In the genomic region with DNA sequence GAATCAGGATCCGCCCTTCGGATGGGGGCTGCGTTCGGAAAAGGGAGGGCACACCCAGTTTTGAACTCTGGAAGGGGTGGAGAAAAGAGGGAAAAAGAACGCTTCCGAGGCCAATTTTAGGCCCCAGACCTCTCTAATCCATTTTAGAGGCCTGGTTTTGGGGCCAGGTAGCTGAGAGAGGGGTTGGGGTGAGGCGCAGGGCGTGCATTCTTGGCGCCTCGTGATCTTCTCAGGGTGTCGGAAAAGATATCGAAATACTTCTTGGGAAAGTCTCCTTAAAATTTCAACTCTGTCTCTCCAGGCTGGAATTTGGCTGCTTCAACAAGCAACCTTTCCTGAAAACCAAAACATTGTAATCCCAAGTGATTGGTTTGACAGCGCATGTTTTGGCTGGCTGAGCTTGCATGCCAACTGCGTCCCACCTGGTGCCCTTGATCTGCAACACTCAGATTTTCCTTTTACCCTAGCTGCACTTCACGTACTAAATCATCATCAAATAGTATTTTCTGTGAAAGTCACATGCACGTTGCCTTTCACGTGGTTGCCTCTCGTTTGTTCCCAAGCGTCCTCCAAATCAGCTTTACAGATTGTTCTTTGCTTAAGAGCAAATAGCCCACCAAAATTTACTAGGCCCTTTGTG, we compare ENCODE assay signal across 1 cellular context.
A peak's percentile ranks its signal among the peaks of the same experiment; 100 is the strongest.
TF ChIP-seq lines count a peak whose summit lies in the region.

No MANE protein-coding gene starts in this region.

TF ChIP-seq in HepG2, 621 proteins besides CTCF, POLR2A, EP300 and RAD21 (continued from another document and continues in another):
- TF ChIP-seq, protein P1, sequence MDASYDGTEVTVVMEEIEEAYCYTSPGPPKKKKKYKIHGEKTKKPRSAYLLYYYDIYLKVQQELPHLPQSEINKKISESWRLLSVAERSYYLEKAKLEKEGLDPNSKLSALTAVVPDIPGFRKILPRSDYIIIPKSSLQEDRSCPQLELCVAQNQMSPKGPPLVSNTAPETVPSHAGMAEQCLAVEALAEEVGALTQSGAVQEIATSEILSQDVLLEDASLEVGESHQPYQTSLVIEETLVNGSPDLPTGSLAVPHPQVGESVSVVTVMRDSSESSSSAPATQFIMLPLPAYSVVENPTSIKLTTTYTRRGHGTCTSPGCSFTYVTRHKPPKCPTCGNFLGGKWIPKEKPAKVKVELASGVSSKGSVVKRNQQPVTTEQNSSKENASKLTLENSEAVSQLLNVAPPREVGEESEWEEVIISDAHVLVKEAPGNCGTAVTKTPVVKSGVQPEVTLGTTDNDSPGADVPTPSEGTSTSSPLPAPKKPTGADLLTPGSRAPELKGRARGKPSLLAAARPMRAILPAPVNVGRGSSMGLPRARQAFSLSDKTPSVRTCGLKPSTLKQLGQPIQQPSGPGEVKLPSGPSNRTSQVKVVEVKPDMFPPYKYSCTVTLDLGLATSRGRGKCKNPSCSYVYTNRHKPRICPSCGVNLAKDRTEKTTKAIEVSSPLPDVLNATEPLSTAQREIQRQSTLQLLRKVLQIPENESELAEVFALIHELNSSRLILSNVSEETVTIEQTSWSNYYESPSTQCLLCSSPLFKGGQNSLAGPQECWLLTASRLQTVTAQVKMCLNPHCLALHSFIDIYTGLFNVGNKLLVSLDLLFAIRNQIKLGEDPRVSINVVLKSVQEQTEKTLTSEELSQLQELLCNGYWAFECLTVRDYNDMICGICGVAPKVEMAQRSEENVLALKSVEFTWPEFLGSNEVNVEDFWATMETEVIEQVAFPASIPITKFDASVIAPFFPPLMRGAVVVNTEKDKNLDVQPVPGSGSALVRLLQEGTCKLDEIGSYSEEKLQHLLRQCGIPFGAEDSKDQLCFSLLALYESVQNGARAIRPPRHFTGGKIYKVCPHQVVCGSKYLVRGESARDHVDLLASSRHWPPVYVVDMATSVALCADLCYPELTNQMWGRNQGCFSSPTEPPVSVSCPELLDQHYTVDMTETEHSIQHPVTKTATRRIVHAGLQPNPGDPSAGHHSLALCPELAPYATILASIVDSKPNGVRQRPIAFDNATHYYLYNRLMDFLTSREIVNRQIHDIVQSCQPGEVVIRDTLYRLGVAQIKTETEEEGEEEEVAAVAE (CRISPR knock-in tag; IDR thresholded peaks at IDR 0.05; ENCODE audit: borderline replicate concordance) = no peak
- TF ChIP-seq LCORL (IDR thresholded peaks at IDR 0.05) (0 out of 2 replicates have a peak, but pooled peaks have one; percentile 48), LCORL (CRISPR knock-in tag; IDR thresholded peaks at IDR 0.05) (0 out of 2 replicates have a peak, but pooled peaks have one; percentile 8), MXI1 (IDR thresholded peaks at IDR 0.05; ENCODE audit: borderline replicate concordance, low read depth, low read length) (peak; percentile 30; the same call in 1 of the 3 replicates), PPARG (CRISPR knock-in tag; conservative IDR thresholded peaks at IDR 0.05) (no peak), ZFP1 (CRISPR knock-in tag; IDR thresholded peaks at IDR 0.05) (no peak), NR1H2 (CRISPR knock-in tag; IDR thresholded peaks at IDR 0.05; ENCODE audit: borderline replicate concordance, low read depth) (no peak), EHMT2 (IDR thresholded peaks at IDR 0.05; ENCODE audit: borderline replicate concordance, low read depth, low read length) (no peak), ZNF619 (CRISPR knock-in tag; IDR thresholded peaks at IDR 0.05) (no peak), ZFAT (CRISPR knock-in tag; conservative IDR thresholded peaks at IDR 0.05) (no peak), KDM1A (CRISPR knock-in tag; IDR thresholded peaks at IDR 0.05) (no peak), SUZ12 (IDR thresholded peaks at IDR 0.05; ENCODE audit: low read depth, low read length) (no peak), ZNF720 (CRISPR knock-in tag; IDR thresholded peaks at IDR 0.05) (no peak), ZNF224 (CRISPR knock-in tag; IDR thresholded peaks at IDR 0.05) (no peak), ZBTB7B (CRISPR knock-in tag; IDR thresholded peaks at IDR 0.05) (no peak), TAF1 (CRISPR knock-in tag; IDR thresholded peaks at IDR 0.05) (no peak), AKAP8 (CRISPR knock-in tag; IDR thresholded peaks at IDR 0.05) (no peak), ZNF17 (CRISPR knock-in tag; IDR thresholded peaks at IDR 0.05) (no peak), TCF7L2 (IDR thresholded peaks at IDR 0.05; ENCODE audit: low read depth, low read length) (no peak), ZNF451 (CRISPR knock-in tag; IDR thresholded peaks at IDR 0.05) (no peak), JUND (CRISPR knock-in tag; IDR thresholded peaks at IDR 0.05) (no peak), ZNF205 (CRISPR knock-in tag; IDR thresholded peaks at IDR 0.05) (peak; percentile 12), ISL2 (CRISPR knock-in tag; IDR thresholded peaks at IDR 0.05) (no peak; the same call in 1 of the 2 replicates), PLRG1 (conservative IDR thresholded peaks at IDR 0.05) (no peak)
- TF ChIP-seq, protein P2, sequence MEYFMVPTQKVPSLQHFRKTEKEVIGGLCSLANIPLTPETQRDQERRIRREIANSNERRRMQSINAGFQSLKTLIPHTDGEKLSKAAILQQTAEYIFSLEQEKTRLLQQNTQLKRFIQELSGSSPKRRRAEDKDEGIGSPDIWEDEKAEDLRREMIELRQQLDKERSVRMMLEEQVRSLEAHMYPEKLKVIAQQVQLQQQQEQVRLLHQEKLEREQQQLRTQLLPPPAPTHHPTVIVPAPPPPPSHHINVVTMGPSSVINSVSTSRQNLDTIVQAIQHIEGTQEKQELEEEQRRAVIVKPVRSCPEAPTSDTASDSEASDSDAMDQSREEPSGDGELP (IDR thresholded peaks at IDR 0.05; ENCODE audit: borderline replicate concordance, low read depth) = no peak
- TF ChIP-seq, protein P3, sequence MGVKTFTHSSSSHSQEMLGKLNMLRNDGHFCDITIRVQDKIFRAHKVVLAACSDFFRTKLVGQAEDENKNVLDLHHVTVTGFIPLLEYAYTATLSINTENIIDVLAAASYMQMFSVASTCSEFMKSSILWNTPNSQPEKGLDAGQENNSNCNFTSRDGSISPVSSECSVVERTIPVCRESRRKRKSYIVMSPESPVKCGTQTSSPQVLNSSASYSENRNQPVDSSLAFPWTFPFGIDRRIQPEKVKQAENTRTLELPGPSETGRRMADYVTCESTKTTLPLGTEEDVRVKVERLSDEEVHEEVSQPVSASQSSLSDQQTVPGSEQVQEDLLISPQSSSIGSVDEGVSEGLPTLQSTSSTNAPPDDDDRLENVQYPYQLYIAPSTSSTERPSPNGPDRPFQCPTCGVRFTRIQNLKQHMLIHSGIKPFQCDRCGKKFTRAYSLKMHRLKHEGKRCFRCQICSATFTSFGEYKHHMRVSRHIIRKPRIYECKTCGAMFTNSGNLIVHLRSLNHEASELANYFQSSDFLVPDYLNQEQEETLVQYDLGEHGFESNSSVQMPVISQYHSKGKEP (CRISPR knock-in tag; IDR thresholded peaks at IDR 0.05) = no peak
- TF ChIP-seq, protein P4, sequence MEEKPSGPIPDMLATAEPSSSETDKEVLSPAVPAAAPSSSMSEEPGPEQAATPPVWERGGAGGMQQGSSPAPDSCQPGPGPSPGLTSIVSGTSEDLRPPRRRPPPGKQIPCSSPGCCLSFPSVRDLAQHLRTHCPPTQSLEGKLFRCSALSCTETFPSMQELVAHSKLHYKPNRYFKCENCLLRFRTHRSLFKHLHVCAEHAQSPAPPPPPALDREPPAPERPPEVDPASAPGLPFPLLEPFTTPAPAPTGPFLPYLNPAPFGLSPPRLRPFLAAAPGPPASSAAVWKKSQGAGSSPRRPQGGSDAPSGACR (CRISPR knock-in tag; IDR thresholded peaks at IDR 0.05) = no peak
- TF ChIP-seq, protein P5, sequence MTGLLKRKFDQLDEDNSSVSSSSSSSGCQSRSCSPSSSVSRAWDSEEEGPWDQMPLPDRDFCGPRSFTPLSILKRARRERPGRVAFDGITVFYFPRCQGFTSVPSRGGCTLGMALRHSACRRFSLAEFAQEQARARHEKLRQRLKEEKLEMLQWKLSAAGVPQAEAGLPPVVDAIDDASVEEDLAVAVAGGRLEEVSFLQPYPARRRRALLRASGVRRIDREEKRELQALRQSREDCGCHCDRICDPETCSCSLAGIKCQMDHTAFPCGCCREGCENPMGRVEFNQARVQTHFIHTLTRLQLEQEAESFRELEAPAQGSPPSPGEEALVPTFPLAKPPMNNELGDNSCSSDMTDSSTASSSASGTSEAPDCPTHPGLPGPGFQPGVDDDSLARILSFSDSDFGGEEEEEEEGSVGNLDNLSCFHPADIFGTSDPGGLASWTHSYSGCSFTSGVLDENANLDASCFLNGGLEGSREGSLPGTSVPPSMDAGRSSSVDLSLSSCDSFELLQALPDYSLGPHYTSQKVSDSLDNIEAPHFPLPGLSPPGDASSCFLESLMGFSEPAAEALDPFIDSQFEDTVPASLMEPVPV (CRISPR knock-in tag; IDR thresholded peaks at IDR 0.05) = 0 out of 2 replicates have a peak, but pooled peaks have one; percentile 6
- TF ChIP-seq, protein P6, sequence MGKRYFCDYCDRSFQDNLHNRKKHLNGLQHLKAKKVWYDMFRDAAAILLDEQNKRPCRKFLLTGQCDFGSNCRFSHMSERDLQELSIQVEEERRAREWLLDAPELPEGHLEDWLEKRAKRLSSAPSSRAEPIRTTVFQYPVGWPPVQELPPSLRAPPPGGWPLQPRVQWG (CRISPR knock-in tag; IDR thresholded peaks at IDR 0.05; ENCODE audit: borderline replicate concordance, low read depth) = no peak
- TF ChIP-seq, protein P7, sequence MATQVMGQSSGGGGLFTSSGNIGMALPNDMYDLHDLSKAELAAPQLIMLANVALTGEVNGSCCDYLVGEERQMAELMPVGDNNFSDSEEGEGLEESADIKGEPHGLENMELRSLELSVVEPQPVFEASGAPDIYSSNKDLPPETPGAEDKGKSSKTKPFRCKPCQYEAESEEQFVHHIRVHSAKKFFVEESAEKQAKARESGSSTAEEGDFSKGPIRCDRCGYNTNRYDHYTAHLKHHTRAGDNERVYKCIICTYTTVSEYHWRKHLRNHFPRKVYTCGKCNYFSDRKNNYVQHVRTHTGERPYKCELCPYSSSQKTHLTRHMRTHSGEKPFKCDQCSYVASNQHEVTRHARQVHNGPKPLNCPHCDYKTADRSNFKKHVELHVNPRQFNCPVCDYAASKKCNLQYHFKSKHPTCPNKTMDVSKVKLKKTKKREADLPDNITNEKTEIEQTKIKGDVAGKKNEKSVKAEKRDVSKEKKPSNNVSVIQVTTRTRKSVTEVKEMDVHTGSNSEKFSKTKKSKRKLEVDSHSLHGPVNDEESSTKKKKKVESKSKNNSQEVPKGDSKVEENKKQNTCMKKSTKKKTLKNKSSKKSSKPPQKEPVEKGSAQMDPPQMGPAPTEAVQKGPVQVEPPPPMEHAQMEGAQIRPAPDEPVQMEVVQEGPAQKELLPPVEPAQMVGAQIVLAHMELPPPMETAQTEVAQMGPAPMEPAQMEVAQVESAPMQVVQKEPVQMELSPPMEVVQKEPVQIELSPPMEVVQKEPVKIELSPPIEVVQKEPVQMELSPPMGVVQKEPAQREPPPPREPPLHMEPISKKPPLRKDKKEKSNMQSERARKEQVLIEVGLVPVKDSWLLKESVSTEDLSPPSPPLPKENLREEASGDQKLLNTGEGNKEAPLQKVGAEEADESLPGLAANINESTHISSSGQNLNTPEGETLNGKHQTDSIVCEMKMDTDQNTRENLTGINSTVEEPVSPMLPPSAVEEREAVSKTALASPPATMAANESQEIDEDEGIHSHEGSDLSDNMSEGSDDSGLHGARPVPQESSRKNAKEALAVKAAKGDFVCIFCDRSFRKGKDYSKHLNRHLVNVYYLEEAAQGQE (IDR thresholded peaks at IDR 0.05; ENCODE audit: borderline replicate concordance in 1 of 2, low read depth in 1 of 2, low read length in 2 of 2) = no peak
- TF ChIP-seq, protein P8, sequence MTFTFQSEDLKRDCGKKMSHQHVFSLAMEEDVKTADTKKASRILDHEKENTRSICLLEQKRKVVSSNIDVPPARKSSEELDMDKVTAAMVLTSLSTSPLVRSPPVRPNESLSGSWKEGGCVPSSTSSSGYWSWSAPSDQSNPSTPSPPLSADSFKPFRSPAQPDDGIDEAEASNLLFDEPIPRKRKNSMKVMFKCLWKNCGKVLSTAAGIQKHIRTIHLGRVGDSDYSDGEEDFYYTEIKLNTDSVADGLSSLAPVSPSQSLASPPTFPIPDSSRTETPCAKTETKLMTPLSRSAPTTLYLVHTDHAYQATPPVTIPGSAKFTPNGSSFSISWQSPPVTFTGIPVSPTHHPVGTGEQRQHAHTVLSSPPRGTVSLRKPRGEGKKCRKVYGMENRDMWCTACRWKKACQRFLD (CRISPR knock-in tag; IDR thresholded peaks at IDR 0.05; ENCODE audit: borderline replicate concordance) = peak; percentile 83
- TF ChIP-seq, protein P9, sequence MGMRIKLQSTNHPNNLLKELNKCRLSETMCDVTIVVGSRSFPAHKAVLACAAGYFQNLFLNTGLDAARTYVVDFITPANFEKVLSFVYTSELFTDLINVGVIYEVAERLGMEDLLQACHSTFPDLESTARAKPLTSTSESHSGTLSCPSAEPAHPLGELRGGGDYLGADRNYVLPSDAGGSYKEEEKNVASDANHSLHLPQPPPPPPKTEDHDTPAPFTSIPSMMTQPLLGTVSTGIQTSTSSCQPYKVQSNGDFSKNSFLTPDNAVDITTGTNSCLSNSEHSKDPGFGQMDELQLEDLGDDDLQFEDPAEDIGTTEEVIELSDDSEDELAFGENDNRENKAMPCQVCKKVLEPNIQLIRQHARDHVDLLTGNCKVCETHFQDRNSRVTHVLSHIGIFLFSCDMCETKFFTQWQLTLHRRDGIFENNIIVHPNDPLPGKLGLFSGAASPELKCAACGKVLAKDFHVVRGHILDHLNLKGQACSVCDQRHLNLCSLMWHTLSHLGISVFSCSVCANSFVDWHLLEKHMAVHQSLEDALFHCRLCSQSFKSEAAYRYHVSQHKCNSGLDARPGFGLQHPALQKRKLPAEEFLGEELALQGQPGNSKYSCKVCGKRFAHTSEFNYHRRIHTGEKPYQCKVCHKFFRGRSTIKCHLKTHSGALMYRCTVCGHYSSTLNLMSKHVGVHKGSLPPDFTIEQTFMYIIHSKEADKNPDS (CRISPR knock-in tag; IDR thresholded peaks at IDR 0.05) = no peak
- TF ChIP-seq, protein P10, sequence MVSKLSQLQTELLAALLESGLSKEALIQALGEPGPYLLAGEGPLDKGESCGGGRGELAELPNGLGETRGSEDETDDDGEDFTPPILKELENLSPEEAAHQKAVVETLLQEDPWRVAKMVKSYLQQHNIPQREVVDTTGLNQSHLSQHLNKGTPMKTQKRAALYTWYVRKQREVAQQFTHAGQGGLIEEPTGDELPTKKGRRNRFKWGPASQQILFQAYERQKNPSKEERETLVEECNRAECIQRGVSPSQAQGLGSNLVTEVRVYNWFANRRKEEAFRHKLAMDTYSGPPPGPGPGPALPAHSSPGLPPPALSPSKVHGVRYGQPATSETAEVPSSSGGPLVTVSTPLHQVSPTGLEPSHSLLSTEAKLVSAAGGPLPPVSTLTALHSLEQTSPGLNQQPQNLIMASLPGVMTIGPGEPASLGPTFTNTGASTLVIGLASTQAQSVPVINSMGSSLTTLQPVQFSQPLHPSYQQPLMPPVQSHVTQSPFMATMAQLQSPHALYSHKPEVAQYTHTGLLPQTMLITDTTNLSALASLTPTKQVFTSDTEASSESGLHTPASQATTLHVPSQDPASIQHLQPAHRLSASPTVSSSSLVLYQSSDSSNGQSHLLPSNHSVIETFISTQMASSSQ (IDR thresholded peaks at IDR 0.05; ENCODE audit: low read depth) = no peak
- TF ChIP-seq, protein P10 (CRISPR knock-in tag; IDR thresholded peaks at IDR 0.05; ENCODE audit: borderline replicate concordance) = no peak; the same call in 1 of the 2 replicates
